Comparison of ENCODE assay signal across 16 cellular contexts in the genomic region with DNA sequence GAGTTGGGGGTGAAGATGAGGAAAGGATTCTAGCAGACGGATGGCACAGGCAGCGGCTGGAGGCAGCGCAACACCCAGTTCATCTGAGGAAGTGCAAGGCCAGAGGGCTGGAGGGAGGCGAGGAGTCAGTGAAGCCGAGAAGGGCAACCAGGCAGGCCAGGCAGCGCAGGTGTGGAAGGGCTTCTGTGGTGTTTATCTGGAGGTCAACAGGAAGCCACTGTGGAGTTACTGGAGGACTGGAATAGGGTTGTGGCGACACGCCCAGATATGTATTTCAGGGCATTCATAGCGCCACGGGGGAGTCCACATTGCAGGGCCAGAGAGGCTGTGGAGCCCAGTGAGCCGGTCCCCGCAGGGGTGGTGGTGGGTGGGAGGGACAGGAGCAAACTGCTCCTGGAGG.
A peak's percentile ranks its signal among the peaks of the same experiment; 100 is the strongest.
DNase-seq lines count a peak whose midpoint lies in the region; ATAC-seq and TF ChIP-seq lines count a peak whose summit lies in the region.
"Had no signal": no experiment of that assay in that cellular context is flagged by ENCODE, and none has a peak within 500 bp of the region (broad histone marks: within the 10 kb centered on the region; RNA-seq: fewer than 3 reads in every experiment).

No MANE protein-coding gene starts in this region.

- DNase-seq in WERI-Rb-1: no peak
- peak; percentile 79 for DNase-seq in cardiac septum (ENCODE audit: low spot score)
- peak; percentile 3 for DNase-seq in smooth muscle cell of the brain vasculature (ENCODE audit: low read depth, low spot score)
- DNase-seq in colonic mucosa: no peak
- no peak for DNase-seq in amniotic stem cell (lab: John Stamatoyannopoulos, UW)
- no peak for DNase-seq in NCI-H2029 (lab: John Stamatoyannopoulos, UW)
- DNase-seq: DMS153, H7, KG1, NCI-H1092 treated with DMSO at 0.1 percent for 48 hours, NCI-H1694, NCI-H510A, NCI-H82, SHP77 had no signal

- WGBS in mesodermal cell (ENCODE audit: insufficient coverage in 2 of 2), 2 experiments: 90 to 93% methylated on average over 10 to 12 of the region's 12 CpGs

- no peak for TF ChIP-seq CTCF in WERI-Rb-1 (IDR thresholded peaks at IDR 0.05; ENCODE audit: low read depth, low read length)
- no peak for TF ChIP-seq CTCF in colonic mucosa (IDR thresholded peaks at IDR 0.05)

- no peak for ATAC-seq in GM21737 (IDR thresholded peaks at IDR 0.05; ENCODE audit: unreplicated experiment)

- peaks cover 5% of the 10 kb centered on the region for H3K4me1 ChIP-seq in mesodermal cell (ENCODE audit: control insufficient read depth, insufficient read depth, low read length, poor library complexity, severe bottlenecking)
- no peaks in the 10 kb centered on the region for H3K4me1 ChIP-seq in colonic mucosa

- H3K9ac ChIP-seq in colonic mucosa (ENCODE audit: low read depth in 2 of 2, low read length in 2 of 2): no peak overlapping the region

- no peak overlapping the region for H3K4me3 ChIP-seq in WERI-Rb-1 (ENCODE audit: low read depth, low read length)
- H3K4me3 ChIP-seq in mesodermal cell (ENCODE audit: extremely low read depth, insufficient read depth, low read length, poor library complexity, severe bottlenecking): no peak overlapping the region
- H3K4me3 ChIP-seq in colonic mucosa: no peak overlapping the region

- H3K36me3 ChIP-seq in WERI-Rb-1: peaks cover 54% of the 10 kb centered on the region
- H3K36me3 ChIP-seq in mesodermal cell (ENCODE audit: control insufficient read depth, insufficient read depth, low read length): no peaks in the 10 kb centered on the region
- no peaks in the 10 kb centered on the region for H3K36me3 ChIP-seq in colonic mucosa

- peak overlapping the region; percentile 96 for H3K27ac ChIP-seq in WERI-Rb-1
- peak overlapping the region; percentile 62 for H3K27ac ChIP-seq in mesodermal cell (ENCODE audit: low read depth, low read length, severe bottlenecking)
- no peak overlapping the region for H3K27ac ChIP-seq in colonic mucosa

- H3K9me3 ChIP-seq in WERI-Rb-1 (ENCODE audit: severe bottlenecking) (peaks cover 7% of the 10 kb centered on the region), mesodermal cell (ENCODE audit: control insufficient read depth, low read length) (no peaks in the 10 kb centered on the region), colonic mucosa (no peaks in the 10 kb centered on the region)

- no peaks in the 10 kb centered on the region for H3K27me3 ChIP-seq in WERI-Rb-1 (ENCODE audit: insufficient read depth, low read depth, severe bottlenecking)
- H3K27me3 ChIP-seq in colonic mucosa: no peaks in the 10 kb centered on the region

- intact Hi-C loops in cardiac septum (cut with DNase I) (loop anchor here (5.0 kb wide), 1 partner anchor 220 kb away; no protein-coding TSS in a partner anchor), colonic mucosa (cut with DNase I) (no loop called here)

Comparison
In these comparisons a context has a peak if more than half of its experiments do, and no peak if none do; other contexts are left out.
1. DNase-seq: peak in cardiac septum (single experiment) and smooth muscle cell of the brain vasculature (single experiment); none in WERI-Rb-1 (single experiment), colonic mucosa (single experiment), amniotic stem cell (single experiment) and NCI-H2029 (single experiment).